In genomic region chr6:75291331-75291730, GRCh38 we compare ENCODE assay signal across 23 cellular contexts. TPM values are rescaled to one million over a fixed set of nuclear protein-coding genes. Genes with fewer than 3 reads are reported as not detected.
A peak's percentile ranks its signal among the peaks of the same experiment; 100 is the strongest.
DNase-seq lines count a peak whose midpoint lies in the region; ATAC-seq, FAIRE-seq and TF ChIP-seq lines count a peak whose summit lies in the region.
"Had no signal": no experiment of that assay in that cellular context is flagged by ENCODE, and none has a peak within 500 bp of the region (broad histone marks: within the 10 kb centered on the region; RNA-seq: fewer than 3 reads in every experiment).

No MANE protein-coding gene starts in this region.

- FAIRE-seq in pancreas (lab: Jason Lieb, UNC), result no peak

- intact Hi-C loops in Right ventricle myocardium superior (cut with DNase I), result no loop called here
- intact Hi-C loops in cardiac septum (cut with DNase I), result no loop called here
- intact Hi-C loops in pancreas (cut with DNase I), result no loop called here
- intact Hi-C loops in aorta (cut with DNase I), result no loop called here
- intact Hi-C loops in ovary (cut with DNase I), result loop anchor here in 1 of 4 donors (10.0 kb wide), 1 partner anchor 233 kb away; no protein-coding TSS in a partner anchor

- 33 to 45% methylated on average over 2 of the region's 2 CpGs for WGBS in pancreas, 2 donors
- 35 to 40% methylated on average over 2 of the region's 2 CpGs for WGBS in aorta, 2 donors
- 48 to 69% (median 61%) methylated on average over 2 of the region's 2 CpGs for WGBS in ovary, 3 donors

- DNase-seq in Right ventricle myocardium superior, result no peak
- DNase-seq in cardiac septum (ENCODE audit: low spot score), result no peak
- DNase-seq in pancreas, result no peak
- no peak for DNase-seq in aorta
- DNase-seq in ovary, result no peak
- no peak for DNase-seq in nephron progenitor cell
- DNase-seq: activated naive CD4-positive, alpha-beta T cell treated with anti-CD3 and anti-CD28 coated beads, Interleukin-2, amount 50 U/mL, for 16 hours; AML-193; CD4-positive, alpha-beta memory T cell; cerebellar nuclear complex; effector CD4-positive, alpha-beta T cell; foreskin fibroblast; left cardiac atrium; mesenchymal stem cell; NCI-H1694 treated with DMSO at 0.1 percent for 48 hours; NCI-H526 treated with DMSO at 0.1 percent for 48 hours; stimulated activated naive CD8-positive, alpha-beta T cell treated with anti-CD3 and anti-CD28 coated beads, Interleukin-15, amount 100 ng/mL, for 72 hours had no signal

- H3K27ac ChIP-seq in pancreas (peak overlapping the region; percentile 13 to 79 (median 41)), aorta (ENCODE audit: low read depth in 1 of 2, low read length in 2 of 2) (peak overlapping the region; percentile 67 to 79), ovary (no peak overlapping the region)
- H3K27ac ChIP-seq: KMS-11 had no signal

- no peak for TF ChIP-seq EP300 in ovary (IDR thresholded peaks at IDR 0.05)

- H3K27ac Mint-ChIP-seq in brain (peak overlapping the region in 4 of 5 experiments; percentile 43 to 94 (median 86)), nephron progenitor cell (no peak overlapping the region)
- H3K27ac Mint-ChIP-seq: activated T-helper 1 cell treated with anti-CD3 and anti-CD28 coated beads, Interleukin-12 subunit alpha, Interleukin-12 subunit beta, Interleukin-2, Interleukin-4 antibody, amounts not matched to agents 30 ng/mL and 10 ng/mL and 1 ng/mL, durations not matched to agents 14 hours and 24 hours and 36 hours; T-helper 1 cell treated with Interleukin-12 subunit alpha and Interleukin-12 subunit beta and Interleukin-4 antibody, amounts not matched to agents 30 μg/mL and 1 μg/mL, for 36 hours had no signal

- H3K4me3 Mint-ChIP-seq in brain, result peak overlapping the region in 2 of 5 experiments; percentile 25 to 39
- no peak overlapping the region for H3K4me3 Mint-ChIP-seq in nephron progenitor cell
- H3K4me3 Mint-ChIP-seq: activated T-helper 1 cell treated with anti-CD3 and anti-CD28 coated beads, Interleukin-12 subunit alpha, Interleukin-12 subunit beta, Interleukin-2, Interleukin-4 antibody, amounts not matched to agents 30 ng/mL and 10 ng/mL and 1 ng/mL, durations not matched to agents 14 hours and 24 hours and 36 hours; CD4-positive, alpha-beta memory T cell; stimulated activated naive CD8-positive, alpha-beta T cell treated with anti-CD3 and anti-CD28 coated beads, Interleukin-15, amount 100 ng/mL, for 72 hours; T-helper 1 cell treated with Interleukin-12 subunit alpha and Interleukin-12 subunit beta and Interleukin-4 antibody, amounts not matched to agents 30 μg/mL and 1 μg/mL, for 36 hours; WTC11 had no signal

- H3K9me3 Mint-ChIP-seq in brain, result no peaks in the 10 kb centered on the region
- no peaks in the 10 kb centered on the region for H3K9me3 Mint-ChIP-seq in nephron progenitor cell
- H3K9me3 Mint-ChIP-seq: activated T-helper 1 cell treated with anti-CD3 and anti-CD28 coated beads, Interleukin-12 subunit alpha, Interleukin-12 subunit beta, Interleukin-2, Interleukin-4 antibody, amounts not matched to agents 30 ng/mL and 10 ng/mL and 1 ng/mL, durations not matched to agents 14 hours and 24 hours and 36 hours; CD4-positive, alpha-beta memory T cell; stimulated activated naive CD8-positive, alpha-beta T cell treated with anti-CD3 and anti-CD28 coated beads, Interleukin-15, amount 100 ng/mL, for 72 hours; T-helper 1 cell treated with Interleukin-12 subunit alpha and Interleukin-12 subunit beta and Interleukin-4 antibody, amounts not matched to agents 30 μg/mL and 1 μg/mL, for 36 hours; WTC11 had no signal

- no peaks in the 10 kb centered on the region for H3K27me3 Mint-ChIP-seq in brain
- H3K27me3 Mint-ChIP-seq in nephron progenitor cell (ENCODE audit: low read depth, poor library complexity), result peaks cover 3% of the 10 kb centered on the region
- H3K27me3 Mint-ChIP-seq: CD4-positive, alpha-beta memory T cell; stimulated activated naive CD8-positive, alpha-beta T cell treated with anti-CD3 and anti-CD28 coated beads, Interleukin-15, amount 100 ng/mL, for 72 hours had no signal

- H3K4me1 Mint-ChIP-seq in brain (peaks cover 29% of the 10 kb centered on the region), nephron progenitor cell (peaks cover 7% of the 10 kb centered on the region)

- no peaks in the 10 kb centered on the region for H3K36me3 ChIP-seq in pancreas
- H3K36me3 ChIP-seq in aorta (ENCODE audit: control insufficient read depth in 1 of 2, insufficient read depth in 2 of 2, low read length in 1 of 2), result no peaks in the 10 kb centered on the region
- H3K36me3 ChIP-seq in ovary, result no peaks in the 10 kb centered on the region

- H3K4me1 ChIP-seq in pancreas, result peaks cover 12 to 43% (median 27%) of the 10 kb centered on the region in 3 donors
- peaks cover 0 to 5% of the 10 kb centered on the region in 2 donors for H3K4me1 ChIP-seq in aorta (ENCODE audit: control insufficient read depth in 1 of 2, insufficient read depth in 2 of 2, low read length in 2 of 2)
- peaks cover 3% of the 10 kb centered on the region for H3K4me1 ChIP-seq in ovary (ENCODE audit: insufficient read depth)

- ATAC-seq in Right ventricle myocardium superior (ENCODE audit: poor library complexity) (peak; percentile 30), pancreas (peak; percentile 49 to 73 (median 61)), aorta (ENCODE audit: low FRiP score) (no peak), GM21717 (IDR thresholded peaks at IDR 0.05; ENCODE audit: unreplicated experiment) (no peak)
- ATAC-seq: stimulated activated naive CD8-positive, alpha-beta T cell treated with anti-CD3 and anti-CD28 coated beads, Interleukin-15, amount 100 ng/mL, for 72 hours; WTC11 had no signal

- H3K36me3 Mint-ChIP-seq in brain (peaks cover 4% of the 10 kb centered on the region), nephron progenitor cell (ENCODE audit: low read depth) (peaks cover 4% of the 10 kb centered on the region)
- H3K36me3 Mint-ChIP-seq: WTC11 had no signal

- TF ChIP-seq POLR2A in ovary (IDR thresholded peaks at IDR 0.05), result no peak

- no peaks in the 10 kb centered on the region for H3K27me3 ChIP-seq in pancreas
- H3K27me3 ChIP-seq in aorta (ENCODE audit: control insufficient read depth in 1 of 2, insufficient read depth in 2 of 2, low read length in 1 of 2), result no peaks in the 10 kb centered on the region
- H3K27me3 ChIP-seq in ovary, result no peaks in the 10 kb centered on the region

- no peak overlapping the region for H3K4me3 ChIP-seq in pancreas
- H3K4me3 ChIP-seq in aorta (ENCODE audit: low read length in 2 of 2), result no peak overlapping the region
- H3K4me3 ChIP-seq in ovary, result no peak overlapping the region

- H3K9me3 ChIP-seq in pancreas (no peaks in the 10 kb centered on the region), aorta (ENCODE audit: control insufficient read depth, low read length) (no peaks in the 10 kb centered on the region), ovary (no peaks in the 10 kb centered on the region)

- TF ChIP-seq CTCF in brain (conservative IDR thresholded peaks at IDR 0.05) (no peak), pancreas (IDR thresholded peaks at IDR 0.05) (no peak), ovary (IDR thresholded peaks at IDR 0.05) (no peak), nephron progenitor cell (IDR thresholded peaks at IDR 0.05) (no peak)

RNA-seq across cellular contexts. Expression of gene TMEM30A, which starts 6.7 kb away (rescaled TPM):
- total RNA-seq in Right ventricle myocardium superior (40.0 TPM), cardiac septum (57.4 TPM), pancreas (10 to 100 TPM; 61.4 to 85.5 (median 70.5) TPM), aorta (100 to 1,000 TPM; 133 to 164 TPM), ovary (10 to 100 TPM; 48.9 to 88.0 (median 72.8) TPM)
- polyA plus RNA-seq in brain (ENCODE audit: insufficient read depth, low read depth, low replicate concordance) (56.7 TPM), pancreas (10 to 100 TPM; 21.2 to 44.5 TPM), aorta (10 to 100 TPM; 66.5 to 80.8 TPM), ovary (10 to 100 TPM; 46.1 to 61.6 TPM)

RNA-seq across cellular contexts. Expression of gene COX7A2, which starts 47.7 kb away (rescaled TPM):
- total RNA-seq in Right ventricle myocardium superior (945 TPM), cardiac septum (890 TPM), pancreas (100 to 1,000 TPM in 4 of 6 donors, 10 to 100 TPM in 2; 76.5 to 147 (median 125) TPM), aorta (100 to 1,000 TPM; 199 to 312 TPM), ovary (100 to 1,000 TPM; 178 to 297 (median 202) TPM)
- polyA plus RNA-seq in brain (ENCODE audit: insufficient read depth, low read depth, low replicate concordance) (701 TPM), pancreas (100 to 1,000 TPM; 188 to 214 TPM), aorta (1,000 to 10,000 TPM in 1 of 2 donors, 100 to 1,000 TPM in 1; 299 to 1,052 TPM), ovary (100 to 1,000 TPM; 316 to 377 TPM)

Comparison
In these comparisons a context has a peak if more than half of its experiments do, and no peak if none do; other contexts are left out.
1. ATAC-seq: peak in Right ventricle myocardium superior (single experiment) and pancreas (4 of 4); none in aorta (single experiment) and GM21717 (single experiment).
2. H3K27ac ChIP-seq: peak in pancreas (4 of 4) and aorta (2 of 2); none in ovary (0 of 2).